ENCODE assay signal across 22 cellular contexts in the genomic region with DNA sequence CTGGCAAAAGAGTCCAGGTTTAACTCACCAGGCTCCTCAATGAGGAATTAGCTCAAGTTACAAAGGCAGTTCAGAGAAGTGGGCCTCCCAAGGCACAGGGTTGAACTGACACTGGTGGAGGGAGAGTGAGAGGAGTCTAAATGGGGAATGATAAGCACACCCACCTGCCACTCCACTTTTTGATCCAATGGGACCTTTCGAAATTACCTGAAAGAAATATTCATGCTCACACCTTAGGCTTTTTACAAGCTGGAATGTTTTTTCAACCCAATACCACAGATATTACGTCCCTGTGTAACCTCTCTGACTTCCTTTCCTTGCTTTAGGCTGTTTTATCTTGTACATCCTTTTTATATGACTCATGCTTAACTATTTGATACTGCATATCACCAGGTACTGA.
DNase-seq lines count a peak whose midpoint lies in the region; ATAC-seq and TF ChIP-seq lines count a peak whose summit lies in the region.
"Had no signal": no experiment of that assay in that cellular context is flagged by ENCODE, and none has a peak within 500 bp of the region (broad histone marks: within the 10 kb centered on the region; RNA-seq: fewer than 3 reads in every experiment).

No MANE protein-coding gene starts in this region.

- TF ChIP-seq CTCF in WTC11 (IDR thresholded peaks at IDR 0.05): no peak

- no peaks in the 10 kb centered on the region for H3K9me3 ChIP-seq in CD4-positive, alpha-beta memory T cell (ENCODE audit: control insufficient read depth in 1 of 2, low read length in 2 of 2)
- H3K9me3 ChIP-seq: mucosa of descending colon, vagina had no signal

- POLR2A ChIA-PET in WTC11 (lab: Charles Lee): no interaction called here
- POLR2A ChIA-PET in CD4-positive, alpha-beta memory T cell (lab: Charles Lee; ENCODE audit: partially characterized antibody): no interaction called here

- DNase-seq in Caki2 (ENCODE audit: low read depth) (peak; percentile 50), M059J (ENCODE audit: low read depth) (peak; percentile 71), WTC11 (ENCODE audit: low spot score) (no peak), kidney glomerular epithelial cell (lab: John Stamatoyannopoulos, UW) (peak; percentile 72)
- no peak for DNase-seq in CD4-positive, alpha-beta memory T cell
- DNase-seq: ACHN; activated CD4-positive, CD25-positive, alpha-beta regulatory T cell treated with anti-CD3 and anti-CD28 coated beads, Interleukin-2, amount 50 U/mL, for 72 hours; C1 segment of cervical spinal cord; hippocampal formation; NCI-H1417 treated with DMSO at 0.1 percent for 48 hours; stimulated activated CD8-positive, alpha-beta memory T cell treated with anti-CD3 and anti-CD28 coated beads, Interleukin-4, amount 100 ng/mL, for 48 hours; T1000 had no signal

- H3K27ac ChIP-seq in CD4-positive, alpha-beta memory T cell (ENCODE audit: low read depth, low read length): no peak overlapping the region
- H3K27ac ChIP-seq: neural progenitor cell, vagina had no signal

- H3K4me1 Mint-ChIP-seq in WTC11: peaks cover 5% of the 10 kb centered on the region
- no peaks in the 10 kb centered on the region for H3K4me1 Mint-ChIP-seq in CD4-positive, alpha-beta memory T cell

- no peaks in the 10 kb centered on the region for H3K27me3 ChIP-seq in CD4-positive, alpha-beta memory T cell (ENCODE audit: insufficient read depth, low read length)
- H3K27me3 ChIP-seq: neural progenitor cell, vagina had no signal

- no peaks in the 10 kb centered on the region for H3K4me1 ChIP-seq in CD4-positive, alpha-beta memory T cell (ENCODE audit: insufficient read depth, low read length)
- H3K4me1 ChIP-seq: neural progenitor cell, vagina had no signal

- H3K9me3 Mint-ChIP-seq in WTC11: no peaks in the 10 kb centered on the region
- H3K9me3 Mint-ChIP-seq in CD4-positive, alpha-beta memory T cell: peaks cover 0 to 12% (median 6%) of the 10 kb centered on the region in 8 donors
- H3K9me3 Mint-ChIP-seq: neural progenitor cell had no signal

- no peaks in the 10 kb centered on the region for H3K36me3 ChIP-seq in CD4-positive, alpha-beta memory T cell (ENCODE audit: insufficient read depth, low read length)
- H3K36me3 ChIP-seq: neural progenitor cell, vagina had no signal

- H3K4me3 Mint-ChIP-seq in WTC11: no peak overlapping the region
- H3K4me3 Mint-ChIP-seq in CD4-positive, alpha-beta memory T cell: no peak overlapping the region
- H3K4me3 Mint-ChIP-seq: activated T-helper 1 cell treated with anti-CD3 and anti-CD28 coated beads, Interleukin-12 subunit alpha, Interleukin-12 subunit beta, Interleukin-2, Interleukin-4 antibody, amounts not matched to agents 30 ng/mL and 10 ng/mL and 1 ng/mL, durations not matched to agents 14 hours and 24 hours and 36 hours; neural progenitor cell had no signal

- in situ Hi-C loops in Caki2 (cut with HindIII; ENCODE audit: low pct_unique_long_range_greater_than_20kb, low sequenced_read_pairs): no loop called here

- ATAC-seq in WTC11 (peak; percentile 34; the same call in 1 of the 2 replicates), GM21528 (IDR thresholded peaks at IDR 0.05; ENCODE audit: low FRiP score, unreplicated experiment) (no peak), GM18519 (IDR thresholded peaks at IDR 0.05; ENCODE audit: low FRiP score, unreplicated experiment) (no peak), HG02610 (IDR thresholded peaks at IDR 0.05; ENCODE audit: unreplicated experiment) (no peak)
- ATAC-seq: activated naive CD4-positive, alpha-beta T cell treated with anti-CD3 and anti-CD28 coated beads, Interleukin-2, amount 50 U/mL, for 72 hours; left lobe of liver; mucosa of descending colon; SK-N-SH treated with all-trans-retinoic acid at 6 μM for 48 hours had no signal

- CTCF ChIA-PET in WTC11 (lab: Charles Lee): no interaction called here
- CTCF ChIA-PET in CD4-positive, alpha-beta memory T cell (lab: Charles Lee; ENCODE audit: partially characterized antibody): no interaction called here

- no peak overlapping the region for H3K27ac Mint-ChIP-seq in WTC11
- no peak overlapping the region for H3K27ac Mint-ChIP-seq in CD4-positive, alpha-beta memory T cell
- H3K27ac Mint-ChIP-seq: activated naive CD4-positive, alpha-beta T cell treated with anti-CD3 and anti-CD28 coated beads, Interleukin-2, amount 50 U/mL, for 72 hours; activated T-helper 1 cell treated with anti-CD3 and anti-CD28 coated beads, Interleukin-12 subunit alpha, Interleukin-12 subunit beta, Interleukin-2, Interleukin-4 antibody, amounts not matched to agents 30 ng/mL and 10 ng/mL and 1 ng/mL, durations not matched to agents 14 hours and 24 hours and 36 hours; neural progenitor cell had no signal

- H3K36me3 Mint-ChIP-seq in WTC11: no peaks in the 10 kb centered on the region
- no peaks in the 10 kb centered on the region for H3K36me3 Mint-ChIP-seq in CD4-positive, alpha-beta memory T cell
- H3K36me3 Mint-ChIP-seq: activated naive CD4-positive, alpha-beta T cell treated with anti-CD3 and anti-CD28 coated beads, Interleukin-2, amount 50 U/mL, for 72 hours; neural progenitor cell had no signal

- intact Hi-C loops in CD4-positive, alpha-beta memory T cell (cut with micrococcal nuclease): no loop called here

- no peak overlapping the region for H3K4me3 ChIP-seq in CD4-positive, alpha-beta memory T cell (ENCODE audit: low read length in 2 of 2)
- H3K4me3 ChIP-seq: mucosa of descending colon, neural progenitor cell, vagina had no signal

- no peaks in the 10 kb centered on the region for H3K27me3 Mint-ChIP-seq in WTC11 (ENCODE audit: low read depth)
- no peaks in the 10 kb centered on the region for H3K27me3 Mint-ChIP-seq in CD4-positive, alpha-beta memory T cell

TF ChIP-seq in WTC11, 78 proteins besides CTCF, POLR2A, EP300 and RAD21:
- no peak for TF ChIP-seq NFYB (CRISPR knock-in tag; conservative IDR thresholded peaks at IDR 0.05; ENCODE audit: low read depth)
- TF ChIP-seq NFE2L1 (CRISPR knock-in tag; IDR thresholded peaks at IDR 0.05): no peak
- no peak for TF ChIP-seq PRDM15 (CRISPR knock-in tag; IDR thresholded peaks at IDR 0.05)
- TF ChIP-seq, protein P1, sequence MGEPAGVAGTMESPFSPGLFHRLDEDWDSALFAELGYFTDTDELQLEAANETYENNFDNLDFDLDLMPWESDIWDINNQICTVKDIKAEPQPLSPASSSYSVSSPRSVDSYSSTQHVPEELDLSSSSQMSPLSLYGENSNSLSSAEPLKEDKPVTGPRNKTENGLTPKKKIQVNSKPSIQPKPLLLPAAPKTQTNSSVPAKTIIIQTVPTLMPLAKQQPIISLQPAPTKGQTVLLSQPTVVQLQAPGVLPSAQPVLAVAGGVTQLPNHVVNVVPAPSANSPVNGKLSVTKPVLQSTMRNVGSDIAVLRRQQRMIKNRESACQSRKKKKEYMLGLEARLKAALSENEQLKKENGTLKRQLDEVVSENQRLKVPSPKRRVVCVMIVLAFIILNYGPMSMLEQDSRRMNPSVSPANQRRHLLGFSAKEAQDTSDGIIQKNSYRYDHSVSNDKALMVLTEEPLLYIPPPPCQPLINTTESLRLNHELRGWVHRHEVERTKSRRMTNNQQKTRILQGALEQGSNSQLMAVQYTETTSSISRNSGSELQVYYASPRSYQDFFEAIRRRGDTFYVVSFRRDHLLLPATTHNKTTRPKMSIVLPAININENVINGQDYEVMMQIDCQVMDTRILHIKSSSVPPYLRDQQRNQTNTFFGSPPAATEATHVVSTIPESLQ (CRISPR knock-in tag; IDR thresholded peaks at IDR 0.05): no peak
- no peak for TF ChIP-seq SOX15 (CRISPR knock-in tag; IDR thresholded peaks at IDR 0.05)
- TF ChIP-seq ZNF317 (CRISPR knock-in tag; IDR thresholded peaks at IDR 0.05; ENCODE audit: borderline replicate concordance, low read depth): no peak
- no peak for TF ChIP-seq NR1H2 (CRISPR knock-in tag; IDR thresholded peaks at IDR 0.05)

Comparison
In these comparisons a context has a peak if more than half of its experiments do, and no peak if none do; other contexts are left out.
1. DNase-seq: peak in Caki2 (single experiment), M059J (single experiment) and kidney glomerular epithelial cell (single experiment); none in WTC11 (single experiment) and CD4-positive, alpha-beta memory T cell (0 of 5).